Comparison of ENCODE assay signal across 25 cellular contexts in the genomic region with DNA sequence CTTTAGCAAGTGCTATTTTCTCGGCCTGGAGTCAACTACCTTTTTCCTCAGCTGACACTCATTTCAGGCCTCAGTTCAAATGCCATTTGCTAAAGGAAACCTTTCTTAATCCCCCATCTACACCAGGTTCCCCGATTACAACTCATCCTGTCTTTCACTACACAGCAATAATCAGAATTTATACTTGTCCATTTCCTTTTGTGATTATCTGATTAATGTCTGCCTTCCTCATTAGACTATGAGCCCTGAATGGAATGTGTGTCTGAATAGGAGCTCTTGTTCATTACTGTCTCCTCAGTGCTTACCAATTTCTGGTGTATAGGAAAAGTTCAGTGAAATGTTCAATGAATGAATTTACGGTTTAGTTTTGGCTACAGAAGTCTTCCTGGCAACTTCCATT.
"Had no signal": no experiment of that assay in that cellular context is flagged by ENCODE, and none has a peak within 500 bp of the region (broad histone marks: within the 10 kb centered on the region; RNA-seq: fewer than 3 reads in every experiment).

No MANE protein-coding gene starts in this region.

- DNase-seq: islet precursor cell; left ventricle myocardium inferior; naive thymus-derived CD8-positive, alpha-beta T cell; nucleus accumbens; pancreas; posterior cingulate gyrus; spleen; stimulated activated CD4-positive, alpha-beta T cell treated with anti-CD3 and anti-CD28 coated beads, Interleukin-4, amount 100 ng/mL, for 24 hours; stimulated activated naive CD4-positive, alpha-beta T cell; substantia nigra; testis; thyroid gland; transverse colon; upper lobe of left lung had no signal

- ATAC-seq: naive thymus-derived CD8-positive, alpha-beta T cell; pancreas; sciatic nerve; stimulated activated effector memory CD8-positive, alpha-beta T cell treated with anti-CD3 and anti-CD28 coated beads, Interleukin-12 subunit alpha, Interleukin-12 subunit beta, amount 100 ng/mL, for 72 hours had no signal

- H3K9me3 Mint-ChIP-seq: memory B cell; naive thymus-derived CD8-positive, alpha-beta T cell; nephron; neural crest cell; stimulated activated effector memory CD8-positive, alpha-beta T cell treated with anti-CD3 and anti-CD28 coated beads, Interleukin-12 subunit alpha, Interleukin-12 subunit beta, amount 100 ng/mL, for 72 hours; stimulated activated naive CD8-positive, alpha-beta T cell treated with anti-CD3 and anti-CD28 coated beads, Interleukin-15, Interleukin-2, amounts not matched to agents 100 ng/mL and 50 ng/mL, for 24 hours had no signal

- H3K36me3 ChIP-seq: left ventricle myocardium inferior, pancreas, prostate gland, spleen, thyroid gland, transverse colon, upper lobe of left lung, vagina had no signal

- H3K79me2 ChIP-seq: hepatocyte had no signal

- FAIRE-seq: pancreas had no signal

- H3K9me3 ChIP-seq: left ventricle myocardium inferior, pancreas, prostate gland, spleen, testis, thyroid gland, transverse colon, upper lobe of left lung, vagina had no signal

- H2AFZ ChIP-seq: hepatocyte had no signal

- H3K27me3 ChIP-seq: hepatocyte, pancreas, spleen, testis, thyroid gland, transverse colon, upper lobe of left lung, vagina had no signal

- H3K27me3 Mint-ChIP-seq: memory B cell; naive thymus-derived CD8-positive, alpha-beta T cell; stimulated activated naive CD8-positive, alpha-beta T cell treated with anti-CD3 and anti-CD28 coated beads, Interleukin-15, Interleukin-2, amounts not matched to agents 100 ng/mL and 50 ng/mL, for 24 hours had no signal

- H3K4me3 ChIP-seq: hepatocyte, left ventricle myocardium inferior, lung, pancreas, prostate gland, skin epidermis, spleen, testis, thyroid gland, transverse colon, upper lobe of left lung, vagina had no signal

- H3K27ac Mint-ChIP-seq: memory B cell; naive thymus-derived CD8-positive, alpha-beta T cell; nephron; stimulated activated effector memory CD8-positive, alpha-beta T cell treated with anti-CD3 and anti-CD28 coated beads, Interleukin-12 subunit alpha, Interleukin-12 subunit beta, amount 100 ng/mL, for 72 hours; stimulated activated naive CD8-positive, alpha-beta T cell treated with anti-CD3 and anti-CD28 coated beads, Interleukin-15, Interleukin-2, amounts not matched to agents 100 ng/mL and 50 ng/mL, for 24 hours had no signal

- H3K4me1 ChIP-seq: prostate gland, spleen, testis, thyroid gland, upper lobe of left lung, vagina had no signal

- H3K4me1 Mint-ChIP-seq: memory B cell; naive thymus-derived CD8-positive, alpha-beta T cell; nephron had no signal

- H3K27ac ChIP-seq: left ventricle myocardium inferior, prostate gland, skin epidermis, spleen, testis, thyroid gland, transverse colon, upper lobe of left lung, vagina had no signal

- H3K4me3 Mint-ChIP-seq: memory B cell; naive thymus-derived CD8-positive, alpha-beta T cell; nephron; neural crest cell; stimulated activated effector memory CD8-positive, alpha-beta T cell treated with anti-CD3 and anti-CD28 coated beads, Interleukin-12 subunit alpha, Interleukin-12 subunit beta, amount 100 ng/mL, for 72 hours; stimulated activated naive CD8-positive, alpha-beta T cell treated with anti-CD3 and anti-CD28 coated beads, Interleukin-15, Interleukin-2, amounts not matched to agents 100 ng/mL and 50 ng/mL, for 24 hours had no signal

- H3K36me3 Mint-ChIP-seq: naive thymus-derived CD8-positive, alpha-beta T cell had no signal

- H3K4me2 ChIP-seq: hepatocyte had no signal
